ENCODE assay signal across 8 cellular contexts in the genomic region with DNA sequence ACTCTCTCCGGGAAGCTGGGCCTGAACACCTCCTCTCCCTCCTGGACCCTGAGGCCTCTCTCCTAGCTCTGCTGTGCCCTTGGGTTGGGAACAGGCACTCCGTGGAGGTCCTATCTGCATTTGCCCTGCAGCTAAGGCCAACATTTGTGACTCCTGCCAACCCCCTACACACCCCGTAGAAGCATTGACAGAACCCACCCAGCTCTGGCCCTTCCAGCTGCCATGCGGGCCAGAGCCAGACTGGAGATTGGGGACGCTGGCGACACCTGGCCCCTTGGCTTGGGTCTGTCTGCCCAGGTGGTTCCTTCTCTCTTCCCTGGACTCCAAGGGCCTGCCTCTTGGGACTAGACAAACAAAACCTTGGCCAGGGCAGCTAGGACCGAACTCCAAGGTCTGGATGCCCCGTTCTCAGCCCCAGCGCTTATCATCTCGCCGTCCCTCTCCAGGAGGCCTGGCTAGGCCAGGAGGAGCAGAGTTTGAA. TPM values are rescaled to one million over a fixed set of nuclear protein-coding genes. Genes with fewer than 3 reads are reported as not detected.
A peak's percentile ranks its signal among the peaks of the same experiment; 100 is the strongest.
DNase-seq lines count a peak whose midpoint lies in the region; ATAC-seq, FAIRE-seq and TF ChIP-seq lines count a peak whose summit lies in the region.

No MANE protein-coding gene starts in this region.

- H3K27ac ChIP-seq in astrocyte (ENCODE audit: low read depth, low read length) (peak overlapping the region; percentile 42), liver (ENCODE audit: low read depth in 1 of 2, low read length in 2 of 2) (peak overlapping the region; percentile 56 to 64), temporal lobe (ENCODE audit: low read depth, low read length) (peak overlapping the region; percentile 5)

- TF ChIP-seq RAD21 in liver (IDR thresholded peaks at IDR 0.05): no peak

- no peaks in the 10 kb centered on the region for H3K9me3 Mint-ChIP-seq in activated CD4-positive, alpha-beta T cell treated with anti-CD3 and anti-CD28 coated beads, Interleukin-2, amount 10 ng/mL, durations not matched to agents 7 days and 5 days
- no peaks in the 10 kb centered on the region for H3K9me3 Mint-ChIP-seq in astrocyte (ENCODE audit: unreplicated experiment)

- TF ChIP-seq CTCF in astrocyte (IDR thresholded peaks at IDR 0.05; ENCODE audit: insufficient read depth, low read depth, low read length): no peak
- TF ChIP-seq CTCF in liver (IDR thresholded peaks at IDR 0.05; ENCODE audit: low read depth, low read length, missing input control): no peak
- no peak for TF ChIP-seq CTCF in GM13976 (IDR thresholded peaks at IDR 0.05; ENCODE audit: borderline replicate concordance, control extremely low read depth, extremely low read depth, insufficient read depth, missing control alignments)

- H3K9ac ChIP-seq in astrocyte (ENCODE audit: low read length) (peak overlapping the region; percentile 79), liver (ENCODE audit: low read depth in 1 of 2, low read length in 2 of 2) (no peak overlapping the region)

- POLR2A ChIA-PET in activated CD4-positive, alpha-beta T cell treated with anti-CD3 and anti-CD28 coated beads, Interleukin-2, amount 10 ng/mL, durations not matched to agents 7 days and 5 days (lab: Charles Lee): no interaction called here

- no peaks in the 10 kb centered on the region for H3K36me3 ChIP-seq in astrocyte (ENCODE audit: insufficient read depth, low read length)
- H3K36me3 ChIP-seq in liver (ENCODE audit: control insufficient read depth in 4 of 4, insufficient read depth in 3 of 4, low read depth in 1 of 4, low read length in 3 of 4): no peaks in the 10 kb centered on the region

- peak overlapping the region; percentile 85 for H3K4me3 Mint-ChIP-seq in activated CD4-positive, alpha-beta T cell treated with anti-CD3 and anti-CD28 coated beads, Interleukin-2, amount 10 ng/mL, durations not matched to agents 7 days and 5 days
- peak overlapping the region; percentile 89 for H3K4me3 Mint-ChIP-seq in astrocyte (ENCODE audit: unreplicated experiment)

- no peaks in the 10 kb centered on the region for H3K9me3 ChIP-seq in astrocyte (ENCODE audit: insufficient read depth, low read depth, low read length)
- H3K9me3 ChIP-seq in liver (ENCODE audit: control insufficient read depth in 4 of 4, low read length in 3 of 4): no peaks in the 10 kb centered on the region

- H3K27me3 Mint-ChIP-seq in activated CD4-positive, alpha-beta T cell treated with anti-CD3 and anti-CD28 coated beads, Interleukin-2, amount 10 ng/mL, durations not matched to agents 7 days and 5 days: no peaks in the 10 kb centered on the region
- peaks cover 8% of the 10 kb centered on the region for H3K27me3 Mint-ChIP-seq in astrocyte (ENCODE audit: low read depth, unreplicated experiment)

- H3K4me2 ChIP-seq in astrocyte (ENCODE audit: low read length): peak overlapping the region; percentile 99

- H3K27ac Mint-ChIP-seq in activated CD4-positive, alpha-beta T cell treated with anti-CD3 and anti-CD28 coated beads, Interleukin-2, amount 10 ng/mL, durations not matched to agents 7 days and 5 days: peak overlapping the region; percentile 97
- peak overlapping the region; percentile 75 for H3K27ac Mint-ChIP-seq in astrocyte (ENCODE audit: unreplicated experiment)

- H3K27me3 ChIP-seq in astrocyte (ENCODE audit: insufficient read depth, low read length) (no peaks in the 10 kb centered on the region), liver (ENCODE audit: control insufficient read depth in 4 of 4, insufficient read depth in 4 of 4, low read length in 3 of 4) (no peaks in the 10 kb centered on the region)

- H2AFZ ChIP-seq in astrocyte (ENCODE audit: low read depth, low read length): peak overlapping the region; percentile 97

- H3K79me2 ChIP-seq in astrocyte (ENCODE audit: insufficient read depth, low read length): peaks cover 32% of the 10 kb centered on the region

- in situ Hi-C loops in GM13976 (cut with MboI; ENCODE audit: low sequenced_read_pairs, unreplicated experiment): no loop called here

- CTCF ChIA-PET in activated CD4-positive, alpha-beta T cell treated with anti-CD3 and anti-CD28 coated beads, Interleukin-2, amount 10 ng/mL, durations not matched to agents 7 days and 5 days (lab: Charles Lee): interaction anchor here (0.7 to 2.6 kb wide), 10 partner anchors 9 to 117 kb away, joined by 3 to 13 read pairs (median 4); a partner anchor contains a TSS

- H3K36me3 Mint-ChIP-seq in activated CD4-positive, alpha-beta T cell treated with anti-CD3 and anti-CD28 coated beads, Interleukin-2, amount 10 ng/mL, durations not matched to agents 7 days and 5 days (ENCODE audit: low read depth): peaks cover 5% of the 10 kb centered on the region
- H3K36me3 Mint-ChIP-seq in astrocyte (ENCODE audit: low read depth, unreplicated experiment): no peaks in the 10 kb centered on the region

- H3K4me1 ChIP-seq in astrocyte (ENCODE audit: insufficient read depth, low read length) (peaks cover 40% of the 10 kb centered on the region), liver (ENCODE audit: control insufficient read depth in 4 of 4, insufficient read depth in 4 of 4, low read length in 3 of 4) (peaks cover 10 to 44% (median 24%) of the 10 kb centered on the region in 4 donors)

- 85% methylated on average over 11 of the region's 11 CpGs for WGBS in liver

- FAIRE-seq in astrocyte (lab: Jason Lieb, UNC): no peak

- H3K4me3 ChIP-seq in astrocyte (ENCODE audit: insufficient read depth, low read depth, low read length) (peak overlapping the region; percentile 52), liver (ENCODE audit: low read depth in 1 of 3, low read length in 3 of 3) (no peak overlapping the region)

- H4K20me1 ChIP-seq in astrocyte (ENCODE audit: insufficient read depth, low read length): peaks cover 5% of the 10 kb centered on the region

- no peak for DNase-seq in activated CD4-positive, alpha-beta T cell treated with anti-CD3 and anti-CD28 coated beads, Interleukin-2, amount 10 ng/mL, durations not matched to agents 7 days and 5 days
- no peak for DNase-seq in activated CD4-positive, alpha-beta T cell treated with anti-CD3 and anti-CD28 coated beads, Interleukin-2, amount 50 U/mL, for 4 hours
- DNase-seq in astrocyte (ENCODE audit: low read depth) (no peak), GM13976 (ENCODE audit: low spot score) (no peak), CD1c-positive myeloid dendritic cell (ENCODE audit: extremely low spot score) (no peak)

- no peak for ATAC-seq in GM21390 (IDR thresholded peaks at IDR 0.05; ENCODE audit: unreplicated experiment)

- peaks cover 63% of the 10 kb centered on the region for H3K4me1 Mint-ChIP-seq in activated CD4-positive, alpha-beta T cell treated with anti-CD3 and anti-CD28 coated beads, Interleukin-2, amount 10 ng/mL, durations not matched to agents 7 days and 5 days
- peaks cover 21% of the 10 kb centered on the region for H3K4me1 Mint-ChIP-seq in astrocyte (ENCODE audit: low read depth, unreplicated experiment)

TF ChIP-seq in liver, 16 proteins besides CTCF, POLR2A, EP300 and RAD21 (continues in another document):
- TF ChIP-seq GABPA (IDR thresholded peaks at IDR 0.05 in 1 of 2, conservative IDR thresholded peaks at IDR 0.05 in 1 of 2): no peak
- no peak for TF ChIP-seq FOXA1 (IDR thresholded peaks at IDR 0.05)
- TF ChIP-seq SP1 (IDR thresholded peaks at IDR 0.05): no peak
- no peak for TF ChIP-seq NR2F2 (IDR thresholded peaks at IDR 0.05)
- no peak for TF ChIP-seq YY1 (IDR thresholded peaks at IDR 0.05)
- TF ChIP-seq JUND (IDR thresholded peaks at IDR 0.05): no peak
- no peak for TF ChIP-seq TAF1 (conservative IDR thresholded peaks at IDR 0.05)
- TF ChIP-seq RXRA (IDR thresholded peaks at IDR 0.05): no peak
- no peak for TF ChIP-seq HNF4A (conservative IDR thresholded peaks at IDR 0.05)

RNA-seq across cellular contexts. Expression of a gene that starts 0.6 kb away (rescaled TPM):
- 10 to 100 TPM; 37.1 to 41.6 TPM for total RNA-seq in activated CD4-positive, alpha-beta T cell treated with anti-CD3 and anti-CD28 coated beads, Interleukin-2, amount 10 ng/mL, durations not matched to agents 7 days and 5 days
- total RNA-seq in astrocyte (27.0 and 30.7 TPM in 2 replicates), liver (1 to 10 TPM; 3.6 to 6.7 TPM), temporal lobe (2.7 TPM)
- 1 to 10 TPM; 2.9 to 5.6 TPM for polyA plus RNA-seq in liver

RNA-seq across cellular contexts. Expression of a gene that starts 34.5 kb away (rescaled TPM):
- not detected for total RNA-seq in activated CD4-positive, alpha-beta T cell treated with anti-CD3 and anti-CD28 coated beads, Interleukin-2, amount 10 ng/mL, durations not matched to agents 7 days and 5 days
- 0.19 TPM in 1 of 2 replicates, not detected in the other for total RNA-seq in astrocyte
- not detected for total RNA-seq in liver
- not detected for polyA plus RNA-seq in liver
- not detected for total RNA-seq in temporal lobe

RNA-seq across cellular contexts. Expression of a gene that starts 35.6 kb away (rescaled TPM):
- not detected for total RNA-seq in activated CD4-positive, alpha-beta T cell treated with anti-CD3 and anti-CD28 coated beads, Interleukin-2, amount 10 ng/mL, durations not matched to agents 7 days and 5 days
- total RNA-seq in astrocyte (20.5 and 29.2 TPM in 2 replicates), liver (1 to 10 TPM; 1.6 to 7.8 TPM), temporal lobe (2.0 TPM)
- 1 to 10 TPM in 1 of 2 donors, under 1 TPM in 1; 0.83 to 1.2 TPM for polyA plus RNA-seq in liver

RNA-seq across cellular contexts. Expression of a gene that starts 38.0 kb away (rescaled TPM):
- not detected for total RNA-seq in activated CD4-positive, alpha-beta T cell treated with anti-CD3 and anti-CD28 coated beads, Interleukin-2, amount 10 ng/mL, durations not matched to agents 7 days and 5 days
- total RNA-seq in astrocyte (1.5 and 2.2 TPM in 2 replicates), liver (1 to 10 TPM in 1 of 2 donors, under 1 TPM in 1; 0.75 to 1.0 TPM), temporal lobe (2.0 TPM)
- polyA plus RNA-seq in liver: under 1 TPM in 1 of 2 donors, not detected in 1; 0.63 TPM

RNA-seq across cellular contexts. Expression of a gene that starts 48.9 kb away (rescaled TPM):
- total RNA-seq in activated CD4-positive, alpha-beta T cell treated with anti-CD3 and anti-CD28 coated beads, Interleukin-2, amount 10 ng/mL, durations not matched to agents 7 days and 5 days: 10 to 100 TPM; 30.5 to 31.3 TPM
- total RNA-seq in astrocyte (25.8 and 26.0 TPM in 2 replicates), liver (10 to 100 TPM; 13.1 to 71.5 TPM), temporal lobe (30.7 TPM)
- polyA plus RNA-seq in liver: 1 to 10 TPM; 3.3 to 5.4 TPM

Comparison
In these comparisons a context has a peak if more than half of its experiments do, and no peak if none do; other contexts are left out.
1. H3K27ac ChIP-seq: peak in every context shown above with its lines; median percentile 60 in liver; 42 in astrocyte; 5 in temporal lobe.